Comparison of ENCODE assay signal across 15 cellular contexts in genomic region chr6:83183082-83183828, GRCh38. TPM values are rescaled to one million over a fixed set of nuclear protein-coding genes. Genes with fewer than 3 reads are reported as not detected.
DNase-seq lines count a peak whose midpoint lies in the region; ATAC-seq, FAIRE-seq and TF ChIP-seq lines count a peak whose summit lies in the region.
"Had no signal": no experiment of that assay in that cellular context is flagged by ENCODE, and none has a peak within 500 bp of the region (broad histone marks: within the 10 kb centered on the region; RNA-seq: fewer than 3 reads in every experiment).

No MANE protein-coding gene starts in this region.

- H3K27me3 ChIP-seq in pancreas, result no peaks in the 10 kb centered on the region

- H3K27ac Mint-ChIP-seq in activated CD4-positive, alpha-beta T cell treated with anti-CD3 and anti-CD28 coated beads for 36 hours, result no peak overlapping the region

- H3K9me3 Mint-ChIP-seq in activated CD4-positive, alpha-beta T cell treated with anti-CD3 and anti-CD28 coated beads for 36 hours (ENCODE audit: low read depth), result no peaks in the 10 kb centered on the region

- H3K36me3 ChIP-seq in pancreas, result peaks cover 0 to 63% (median 18%) of the 10 kb centered on the region in 3 donors

- peaks cover 44% of the 10 kb centered on the region for H3K36me3 Mint-ChIP-seq in activated CD4-positive, alpha-beta T cell treated with anti-CD3 and anti-CD28 coated beads for 36 hours (ENCODE audit: low read depth)

- no peaks in the 10 kb centered on the region for H3K4me1 Mint-ChIP-seq in activated CD4-positive, alpha-beta T cell treated with anti-CD3 and anti-CD28 coated beads for 36 hours

- no peak overlapping the region for H3K4me3 ChIP-seq in pancreas

- H3K4me1 ChIP-seq in pancreas, result peaks cover 0 to 5% (median 0%) of the 10 kb centered on the region in 3 donors

- POLR2A ChIA-PET in activated CD4-positive, alpha-beta T cell treated with anti-CD3 and anti-CD28 coated beads for 36 hours (lab: Charles Lee), result no interaction called here

- FAIRE-seq in pancreas (lab: Jason Lieb, UNC), result no peak
- no peak for FAIRE-seq in GM19239 (lab: Jason Lieb, UNC)
- FAIRE-seq: H1 had no signal

- no peak overlapping the region for H3K27ac ChIP-seq in pancreas

- WGBS in pancreas, 2 donors, result 54 to 65% methylated on average over 9 of the region's 9 CpGs

- H3K27me3 Mint-ChIP-seq in activated CD4-positive, alpha-beta T cell treated with anti-CD3 and anti-CD28 coated beads for 36 hours, result no peaks in the 10 kb centered on the region

- no peak for TF ChIP-seq CTCF in pancreas (IDR thresholded peaks at IDR 0.05)

- no peaks in the 10 kb centered on the region for H3K9me3 ChIP-seq in pancreas

- H3K4me3 Mint-ChIP-seq in activated CD4-positive, alpha-beta T cell treated with anti-CD3 and anti-CD28 coated beads for 36 hours, result no peak overlapping the region

- ATAC-seq in SK-N-SH treated with all-trans-retinoic acid at 6 μM for 48 hours (peak; percentile 96), pancreas (peak in 3 of 4 donors; percentile 60 to 73 (median 71))
- ATAC-seq in activated CD4-positive, alpha-beta T cell treated with anti-CD3 and anti-CD28 coated beads for 36 hours, result no peak

- CTCF ChIA-PET in activated CD4-positive, alpha-beta T cell treated with anti-CD3 and anti-CD28 coated beads for 36 hours (lab: Charles Lee), result interaction anchor here (1.1 to 1.5 kb wide), 4 partner anchors 11 to 39 kb away, joined by 3 to 4 read pairs (median 3); no protein-coding TSS in a partner anchor

- peak; percentile 53 for DNase-seq in ELF-1 (ENCODE audit: low read depth, low spot score)
- peak; percentile 87 for DNase-seq in fibroblast of peridontal ligament (ENCODE audit: extremely low read depth)
- no peak for DNase-seq in pancreas
- no peak for DNase-seq in activated CD4-positive, alpha-beta T cell treated with anti-CD3 and anti-CD28 coated beads for 36 hours
- DNase-seq in T-helper 2 cell, result no peak
- DNase-seq in activated T-cell treated with anti-CD3 and anti-CD28 coated beads, Interleukin-2, amount 50 U/mL, for 48 hours, result no peak
- DNase-seq in GM19239 (ENCODE audit: insufficient read length, low spot score), result no peak
- DNase-seq: activated CD4-positive, alpha-beta T cell treated with anti-CD3 and anti-CD28 coated beads, Interleukin-2, amount 50 U/mL, for 48 hours; central memory CD4-positive, alpha-beta T cell; DMS153; NCI-H2081; SHP77 treated with DMSO at 0.1 percent for 48 hours; stimulated activated CD8-positive, alpha-beta memory T cell treated with anti-CD3 and anti-CD28 coated beads, Interleukin-4, amount 100 ng/mL, for 48 hours had no signal

- intact Hi-C loops in pancreas (cut with DNase I), result no loop called here
- intact Hi-C loops in activated CD4-positive, alpha-beta T cell treated with anti-CD3 and anti-CD28 coated beads for 36 hours (cut with DNase I, micrococcal nuclease), result no loop called here

TF ChIP-seq in SK-N-SH treated with all-trans-retinoic acid at 6 μM for 48 hours, 23 proteins besides CTCF, POLR2A, EP300 and RAD21:
- TF ChIP-seq ESRRG (CRISPR knock-in tag; IDR thresholded peaks at IDR 0.05), result no peak
- peak; percentile 32; the same call in 1 of the 2 replicates for TF ChIP-seq ZC3H10 (CRISPR knock-in tag; IDR thresholded peaks at IDR 0.05)
- TF ChIP-seq TOX (CRISPR knock-in tag; IDR thresholded peaks at IDR 0.05; ENCODE audit: borderline replicate concordance), result peak; percentile 46; the same call in 1 of the 2 replicates
- peak; percentile 60 for TF ChIP-seq ISL1 (CRISPR knock-in tag; IDR thresholded peaks at IDR 0.05)

RNA-seq across cellular contexts. Expression of gene PGM3, which starts 9.8 kb away (rescaled TPM):
- 10 to 100 TPM; 46.7 to 67.6 (median 55.5) TPM for total RNA-seq in pancreas
- 10 to 100 TPM; 14.2 to 21.5 TPM for polyA plus RNA-seq in pancreas
- 10 to 100 TPM; 12.6 to 19.6 TPM for total RNA-seq in activated CD4-positive, alpha-beta T cell treated with anti-CD3 and anti-CD28 coated beads for 36 hours

RNA-seq across cellular contexts. Expression of gene RWDD2A, which starts 9.9 kb away (rescaled TPM):
- 1 to 10 TPM; 3.3 to 5.6 (median 4.3) TPM for total RNA-seq in pancreas
- 1 to 10 TPM; 6.2 to 6.8 TPM for polyA plus RNA-seq in pancreas
- 1 to 10 TPM; 1.6 to 1.9 TPM for total RNA-seq in activated CD4-positive, alpha-beta T cell treated with anti-CD3 and anti-CD28 coated beads for 36 hours

Comparison
In these comparisons a context has a peak if more than half of its experiments do, and no peak if none do; other contexts are left out.
1. DNase-seq: peak in ELF-1 (single experiment) and fibroblast of peridontal ligament (single experiment); none in pancreas (0 of 6), activated CD4-positive, alpha-beta T cell treated with anti-CD3 and anti-CD28 coated beads for 36 hours (single experiment), T-helper 2 cell (0 of 5), activated T-cell treated with anti-CD3 and anti-CD28 coated beads, Interleukin-2, amount 50 U/mL, for 48 hours (0 of 2) and GM19239 (single experiment).